Comparison of ENCODE assay signal across 12 cellular contexts in the genomic region with DNA sequence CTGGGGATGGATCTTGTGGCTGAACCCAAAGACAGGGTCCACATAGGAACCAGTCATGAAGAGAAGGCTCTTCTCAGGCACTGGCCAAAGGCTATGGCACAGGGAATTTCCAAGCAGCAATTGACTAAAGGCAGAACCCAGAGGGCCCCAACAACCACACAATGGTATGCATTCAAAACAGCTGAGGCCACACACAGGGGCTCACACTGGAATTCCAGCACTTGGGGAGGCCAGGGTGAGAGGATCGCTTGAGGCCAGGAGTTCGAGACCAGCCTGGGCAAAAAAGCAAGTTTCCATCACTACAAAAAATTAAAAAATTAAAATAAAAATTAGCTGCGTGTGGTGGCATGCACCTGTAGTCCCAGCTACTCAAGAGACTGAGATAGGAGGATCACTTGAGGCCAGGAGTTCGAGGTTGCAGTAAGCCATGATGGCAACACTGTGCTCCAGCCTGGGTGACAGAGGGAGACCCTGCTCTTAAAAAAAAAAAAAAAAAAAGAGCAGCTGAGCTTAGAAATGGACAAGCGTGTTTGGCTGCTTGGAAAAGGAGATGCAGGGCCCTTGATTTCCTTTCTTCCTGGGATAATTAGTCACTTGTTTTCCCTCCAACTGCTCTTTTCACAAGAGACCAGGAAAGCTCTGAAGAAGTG. TPM values are rescaled to one million over a fixed set of nuclear protein-coding genes. Genes with fewer than 3 reads are reported as not detected.
A peak's percentile ranks its signal among the peaks of the same experiment; 100 is the strongest.
DNase-seq lines count a peak whose midpoint lies in the region; ATAC-seq and TF ChIP-seq lines count a peak whose summit lies in the region.
"Had no signal": no experiment of that assay in that cellular context is flagged by ENCODE, and none has a peak within 500 bp of the region (broad histone marks: within the 10 kb centered on the region; RNA-seq: fewer than 3 reads in every experiment).

No MANE protein-coding gene starts in this region.

- peak overlapping the region; percentile 100 for H3K27ac ChIP-seq in left ventricle myocardium inferior (replicated peaks)
- peak overlapping the region; percentile 83 for H3K27ac ChIP-seq in caudate nucleus (ENCODE audit: low read depth, low read length)
- H3K27ac ChIP-seq in uterus = peak overlapping the region; percentile 95 to 100

- ATAC-seq in Right ventricle myocardium superior (ENCODE audit: poor library complexity) (no peak), natural killer cell (no peak)
- ATAC-seq: K562 had no signal

- H3K27me3 ChIP-seq in left ventricle myocardium inferior (ENCODE audit: low read depth) (no peaks in the 10 kb centered on the region), uterus (no peaks in the 10 kb centered on the region)

- H3K4me3 Mint-ChIP-seq in natural killer cell = no peak overlapping the region

- H3K27ac Mint-ChIP-seq in natural killer cell = peak overlapping the region; percentile 84 to 88

- H3K36me3 Mint-ChIP-seq in natural killer cell = peaks cover 10% of the 10 kb centered on the region

- intact Hi-C loops in left ventricle myocardium inferior (cut with micrococcal nuclease) = no loop called here
- intact Hi-C loops in Right ventricle myocardium superior (cut with DNase I) = no loop called here
- intact Hi-C loops in natural killer cell (cut with micrococcal nuclease) = no loop called here
- intact Hi-C loops in uterus (cut with DNase I; ENCODE audit: low total_unique reads) = no loop called here
- intact Hi-C loops in posterior vena cava (cut with DNase I) = no loop called here

- H3K9me3 ChIP-seq in left ventricle myocardium inferior (replicated peaks) (no peaks in the 10 kb centered on the region), uterus (no peaks in the 10 kb centered on the region)
- H3K9me3 ChIP-seq: Caco-2 had no signal

- H3K36me3 ChIP-seq in left ventricle myocardium inferior (peaks cover 79% of the 10 kb centered on the region), uterus (no peaks in the 10 kb centered on the region)

- H3K9me3 Mint-ChIP-seq in natural killer cell = no peaks in the 10 kb centered on the region

- TF ChIP-seq POLR2A in uterus (IDR thresholded peaks at IDR 0.05) = no peak

- H3K27me3 Mint-ChIP-seq in natural killer cell (ENCODE audit: low read depth in 2 of 2) = no peaks in the 10 kb centered on the region

- no peak overlapping the region for H3K4me3 ChIP-seq in left ventricle myocardium inferior
- H3K4me3 ChIP-seq in uterus = no peak overlapping the region
- H3K4me3 ChIP-seq: K562 had no signal

- H3K4me1 ChIP-seq in left ventricle myocardium inferior = peaks cover 100% of the 10 kb centered on the region
- H3K4me1 ChIP-seq in uterus = peaks cover 0 to 33% of the 10 kb centered on the region in 2 donors
- H3K4me1 ChIP-seq: Caco-2 had no signal

- DNase-seq in left ventricle myocardium inferior (no peak), Right ventricle myocardium superior (no peak), caudate nucleus (lab: John Stamatoyannopoulos, UW) (no peak), natural killer cell (no peak), uterus (no peak), posterior vena cava (ENCODE audit: low spot score) (no peak), NCI-H510A (lab: John Stamatoyannopoulos, UW) (no peak), islet precursor cell (no peak)
- DNase-seq: Caco-2; kidney glomerular epithelial cell; stimulated activated CD4-positive, alpha-beta T cell treated with anti-CD3 and anti-CD28 coated beads, Interleukin-2, amount 100 ng/mL, for 48 hours had no signal

- no peak for TF ChIP-seq CTCF in left ventricle myocardium inferior (IDR thresholded peaks at IDR 0.05; ENCODE audit: borderline replicate concordance)
- no peak for TF ChIP-seq CTCF in natural killer cell (IDR thresholded peaks at IDR 0.05)
- no peak for TF ChIP-seq CTCF in uterus (IDR thresholded peaks at IDR 0.05)

- H3K4me1 Mint-ChIP-seq in natural killer cell = peaks cover 49 to 52% of the 10 kb centered on the region in 2 donors

RNA-seq across cellular contexts. Expression of a gene that starts 44.6 kb away (rescaled TPM):
- total RNA-seq in left ventricle myocardium inferior = 150 TPM
- total RNA-seq in Right ventricle myocardium superior = 138 TPM
- total RNA-seq in natural killer cell = 1,000 to 10,000 TPM in 1 of 3 donors, 100 to 1,000 TPM in 2; 803 to 1,038 (median 808) TPM
- 1,000 to 10,000 TPM in 1 of 4 donors, 100 to 1,000 TPM in 3; 215 to 1,171 (median 400) TPM for total RNA-seq in uterus
- total RNA-seq in posterior vena cava = 100 to 1,000 TPM; 831 to 938 TPM
